8 cellular contexts compared by ENCODE assay signal in genomic region chr16:67395458-67396158, GRCh38. TPM values are rescaled to one million over a fixed set of nuclear protein-coding genes. Genes with fewer than 3 reads are reported as not detected.
DNase-seq lines count a peak whose midpoint lies in the region; ATAC-seq and TF ChIP-seq lines count a peak whose summit lies in the region.

No MANE protein-coding gene starts in this region.

- intact Hi-C loops in left colon (cut with DNase I, micrococcal nuclease), result no loop called here

- DNase-seq in MM.1S, result no peak
- DNase-seq in SHP77 treated with DMSO at 0.1 percent for 48 hours (lab: John Stamatoyannopoulos, UW), result peak; percentile 29
- no peak for DNase-seq in left colon
- DNase-seq in activated effector memory CD4-positive, alpha-beta T cell treated with Interleukin-2 at 50 U/mL for 16 hours, result no peak

- no peaks in the 10 kb centered on the region for H3K9me2 ChIP-seq in MM.1S (replicated peaks; ENCODE audit: insufficient read depth, low read length)

- H3K27me3 ChIP-seq in MM.1S (replicated peaks; ENCODE audit: insufficient read depth, low read length), result peaks cover 36% of the 10 kb centered on the region

- H3K9me3 ChIP-seq in MM.1S (replicated peaks; ENCODE audit: insufficient read depth, low read length), result no peaks in the 10 kb centered on the region

- ATAC-seq in left colon, result peak; percentile 10
- ATAC-seq in GM21360 (IDR thresholded peaks at IDR 0.05; ENCODE audit: unreplicated experiment), result no peak
- no peak for ATAC-seq in HG02588 (IDR thresholded peaks at IDR 0.05; ENCODE audit: unreplicated experiment)
- ATAC-seq in GM18870 (IDR thresholded peaks at IDR 0.05; ENCODE audit: unreplicated experiment), result no peak

- H3K4me3 ChIP-seq in MM.1S (ENCODE audit: low read length), result no peak overlapping the region

- H3K79me2 ChIP-seq in MM.1S (ENCODE audit: low read length), result no peaks in the 10 kb centered on the region

- no peak overlapping the region for H2AFZ ChIP-seq in MM.1S (ENCODE audit: low read length)

- H3K4me2 ChIP-seq in MM.1S (ENCODE audit: low read depth, low read length), result 0 out of 2 replicates have a peak overlapping the region, but pooled peaks have one; percentile 12

- no peak overlapping the region for H3K9ac ChIP-seq in MM.1S (ENCODE audit: low read length)

- H3K27ac ChIP-seq in 22Rv1 (peak overlapping the region; percentile 25; the same call in 1 of the 2 replicates), MM.1S (ENCODE audit: low read length) (no peak overlapping the region)

- H3K4me1 ChIP-seq in MM.1S (ENCODE audit: low read length), result no peaks in the 10 kb centered on the region

- no peaks in the 10 kb centered on the region for H4K20me1 ChIP-seq in MM.1S (ENCODE audit: insufficient read depth, low read length)

- H3F3A ChIP-seq in MM.1S (ENCODE audit: insufficient read depth, low read length), result no peaks in the 10 kb centered on the region

- no peaks in the 10 kb centered on the region for H3K36me3 ChIP-seq in MM.1S (replicated peaks; ENCODE audit: insufficient read depth, low read length)

- TF ChIP-seq CTCF in 22Rv1 (IDR thresholded peaks at IDR 0.05) (no peak), MM.1S (IDR thresholded peaks at IDR 0.05; ENCODE audit: low read length) (no peak)

RNA-seq across cellular contexts. Expression of gene TPPP3, which starts 2.3 kb away (rescaled TPM):
- 1 to 10 TPM; 4.1 to 8.3 TPM for total RNA-seq in left colon

RNA-seq across cellular contexts. Expression of gene ZDHHC1, which starts 20.7 kb away (rescaled TPM):
- total RNA-seq in left colon, result 10 to 100 TPM; 10.7 to 12.5 TPM

RNA-seq across cellular contexts. Expression of gene HSD11B2, which starts 35.3 kb away (rescaled TPM):
- total RNA-seq in left colon, result 1,000 to 10,000 TPM in 1 of 2 donors, 100 to 1,000 TPM in 1; 723 to 1,005 TPM
